11 cellular contexts compared by ENCODE assay signal in genomic region chr13:108268713-108269112, GRCh38. TPM values are rescaled to one million over a fixed set of nuclear protein-coding genes. Genes with fewer than 3 reads are reported as not detected.
DNase-seq lines count a peak whose midpoint lies in the region; ATAC-seq and TF ChIP-seq lines count a peak whose summit lies in the region.
"Had no signal": no experiment of that assay in that cellular context is flagged by ENCODE, and none has a peak within 500 bp of the region (broad histone marks: within the 10 kb centered on the region; RNA-seq: fewer than 3 reads in every experiment).

No MANE protein-coding gene starts in this region.

- 44 to 59% methylated on average over 2 of the region's 2 CpGs for WGBS in upper lobe of left lung, 2 donors

- TF ChIP-seq CTCF in left ventricle myocardium inferior (IDR thresholded peaks at IDR 0.05; ENCODE audit: borderline replicate concordance) (no peak), right atrium auricular region (IDR thresholded peaks at IDR 0.05) (no peak), upper lobe of left lung (IDR thresholded peaks at IDR 0.05) (no peak)

- H3K27ac ChIP-seq in left ventricle myocardium inferior (replicated peaks) (peak overlapping the region; percentile 75), right atrium auricular region (no peak overlapping the region), upper lobe of left lung (peak overlapping the region; percentile 73 to 89 (median 84))

- peaks cover 28 to 36% (median 29%) of the 10 kb centered on the region in 3 donors for H3K4me1 Mint-ChIP-seq in IgD-negative memory B cell
- peaks cover 45% of the 10 kb centered on the region for H3K4me1 Mint-ChIP-seq in dendritic cell treated with granulocyte-macrophage colony-stimulating factor and Interleukin-4, amounts not matched to agents 40 ng/mL and 50 ng/mL, for 4 days (ENCODE audit: low read depth)

- H3K4me3 ChIP-seq in left ventricle myocardium inferior (no peak overlapping the region), right atrium auricular region (no peak overlapping the region), upper lobe of left lung (no peak overlapping the region)

- H3K9me3 ChIP-seq in left ventricle myocardium inferior (replicated peaks) (no peaks in the 10 kb centered on the region), right atrium auricular region (no peaks in the 10 kb centered on the region), upper lobe of left lung (no peaks in the 10 kb centered on the region)

- H3K4me3 Mint-ChIP-seq in IgD-negative memory B cell, result peak overlapping the region in 3 of 4 donors; percentile 28 to 78 (median 33)
- no peak overlapping the region for H3K4me3 Mint-ChIP-seq in dendritic cell treated with granulocyte-macrophage colony-stimulating factor and Interleukin-4, amounts not matched to agents 40 ng/mL and 50 ng/mL, for 4 days

- TF ChIP-seq EP300 in upper lobe of left lung (IDR thresholded peaks at IDR 0.05), result no peak

- H3K36me3 Mint-ChIP-seq in IgD-negative memory B cell, result no peaks in the 10 kb centered on the region
- peaks cover 22% of the 10 kb centered on the region for H3K36me3 Mint-ChIP-seq in dendritic cell treated with granulocyte-macrophage colony-stimulating factor and Interleukin-4, amounts not matched to agents 40 ng/mL and 50 ng/mL, for 4 days (ENCODE audit: low read depth)

- H3K36me3 ChIP-seq in left ventricle myocardium inferior (no peaks in the 10 kb centered on the region), right atrium auricular region (no peaks in the 10 kb centered on the region), upper lobe of left lung (no peaks in the 10 kb centered on the region)

- H3K27me3 ChIP-seq in left ventricle myocardium inferior (ENCODE audit: low read depth) (no peaks in the 10 kb centered on the region), right atrium auricular region (no peaks in the 10 kb centered on the region), upper lobe of left lung (no peaks in the 10 kb centered on the region)

- H3K4me1 ChIP-seq in left ventricle myocardium inferior (peaks cover 10% of the 10 kb centered on the region), right atrium auricular region (peaks cover 0 to 11% of the 10 kb centered on the region in 2 donors), upper lobe of left lung (peaks cover 21 to 29% (median 25%) of the 10 kb centered on the region in 4 donors)

- no peak for TF ChIP-seq POLR2A in upper lobe of left lung (IDR thresholded peaks at IDR 0.05)

- no peaks in the 10 kb centered on the region for H3K27me3 Mint-ChIP-seq in IgD-negative memory B cell
- H3K27me3 Mint-ChIP-seq in dendritic cell treated with granulocyte-macrophage colony-stimulating factor and Interleukin-4, amounts not matched to agents 40 ng/mL and 50 ng/mL, for 4 days, result no peaks in the 10 kb centered on the region

- H3K27ac Mint-ChIP-seq in IgD-negative memory B cell, result peak overlapping the region in 2 of 3 donors; percentile 85 to 87
- H3K27ac Mint-ChIP-seq in dendritic cell treated with granulocyte-macrophage colony-stimulating factor and Interleukin-4, amounts not matched to agents 40 ng/mL and 50 ng/mL, for 4 days, result peak overlapping the region; percentile 91

- intact Hi-C loops in left ventricle myocardium inferior (cut with micrococcal nuclease), result no loop called here
- intact Hi-C loops in dendritic cell treated with granulocyte-macrophage colony-stimulating factor and Interleukin-4, amounts not matched to agents 40 ng/mL and 50 ng/mL, for 4 days (cut with micrococcal nuclease), result loop anchor here (5.0 kb wide), 1 partner anchor 51 kb away; the partner anchor contains the start of genes ABHD13 and LIG4

- DNase-seq in left ventricle myocardium inferior, result no peak
- no peak for DNase-seq in right atrium auricular region (ENCODE audit: low spot score)
- peak in 1 of 2 donors; percentile 68 for DNase-seq in upper lobe of left lung
- DNase-seq in foreskin melanocyte, result no peak
- DNase-seq: H7, NCI-H446 treated with DMSO at 0.1 percent for 48 hours, Right ventricle myocardium superior had no signal

- no peaks in the 10 kb centered on the region for H3K9me3 Mint-ChIP-seq in IgD-negative memory B cell
- H3K9me3 Mint-ChIP-seq in dendritic cell treated with granulocyte-macrophage colony-stimulating factor and Interleukin-4, amounts not matched to agents 40 ng/mL and 50 ng/mL, for 4 days, result no peaks in the 10 kb centered on the region

- ATAC-seq in upper lobe of left lung (ENCODE audit: low FRiP score in 2 of 2) (peak; percentile 18 to 79), GM21619 (IDR thresholded peaks at IDR 0.05; ENCODE audit: unreplicated experiment) (no peak), HG03175 (IDR thresholded peaks at IDR 0.05; ENCODE audit: unreplicated experiment) (no peak)

RNA-seq across cellular contexts. Expression of gene TNFSF13B, which starts 0.8 kb away (rescaled TPM):
- total RNA-seq in left ventricle myocardium inferior, result 1.7 TPM
- total RNA-seq in right atrium auricular region, result 1 to 10 TPM in 1 of 2 donors, under 1 TPM in 1; 0.26 to 1.4 TPM
- polyA plus RNA-seq in IgD-negative memory B cell, result 7.2 TPM
- 10 to 100 TPM; 14.0 to 34.6 (median 19.7) TPM for total RNA-seq in upper lobe of left lung

RNA-seq across cellular contexts. Expression of gene ABHD13, which starts 50.5 kb away (rescaled TPM):
- total RNA-seq in left ventricle myocardium inferior (5.1 TPM), right atrium auricular region (1 to 10 TPM; 5.9 TPM), upper lobe of left lung (10 to 100 TPM in 2 of 6 donors, 1 to 10 TPM in 4; 3.6 to 21.6 (median 9.3) TPM)
- 10.0 TPM for polyA plus RNA-seq in IgD-negative memory B cell

RNA-seq across cellular contexts. Expression of gene LIG4, which starts 53.4 kb away (rescaled TPM):
- total RNA-seq in left ventricle myocardium inferior (8.1 TPM), right atrium auricular region (10 to 100 TPM in 1 of 2 donors, 1 to 10 TPM in 1; 9.2 to 11.3 TPM), upper lobe of left lung (10 to 100 TPM in 2 of 6 donors, 1 to 10 TPM in 4; 6.3 to 22.1 (median 8.5) TPM)
- polyA plus RNA-seq in IgD-negative memory B cell, result 9.1 TPM

Comparison
In these comparisons a context has a peak if more than half of its experiments do, and no peak if none do; other contexts are left out.
1. H3K27ac ChIP-seq: peak in left ventricle myocardium inferior (single experiment) and upper lobe of left lung (4 of 4); none in right atrium auricular region (0 of 2).
2. ATAC-seq: peak in upper lobe of left lung (2 of 2); none in GM21619 (single experiment) and HG03175 (single experiment).